Comparison of ENCODE assay signal across 8 cellular contexts in the genomic region with DNA sequence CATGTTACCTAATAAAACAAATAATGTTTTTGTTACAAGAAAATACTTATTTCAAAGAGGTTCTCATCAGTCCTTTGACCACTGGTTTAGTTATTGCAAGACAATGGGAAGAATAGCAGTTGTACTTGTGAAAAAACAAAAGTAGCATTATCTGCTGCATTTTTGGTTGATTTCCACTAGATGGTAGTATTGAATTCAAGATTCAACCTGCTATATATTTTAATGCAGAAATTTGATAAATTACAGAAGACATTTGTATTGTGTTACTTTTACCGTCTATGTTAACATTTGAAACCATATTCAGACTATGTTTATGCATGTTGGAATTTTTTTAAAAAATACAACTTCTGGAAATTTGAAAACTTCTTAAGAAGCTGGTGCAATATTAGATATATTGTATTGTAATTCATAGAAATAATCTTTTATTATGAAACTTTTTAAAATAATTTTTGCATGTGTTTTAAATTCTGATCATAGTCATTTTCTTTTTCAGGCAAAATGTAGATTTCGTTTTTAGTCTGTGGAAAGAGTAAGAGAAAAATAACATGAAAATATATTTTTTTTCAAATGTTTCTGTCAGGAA. TPM values are rescaled to one million over a fixed set of nuclear protein-coding genes. Genes with fewer than 3 reads are reported as not detected.
DNase-seq lines count a peak whose midpoint lies in the region; ATAC-seq and TF ChIP-seq lines count a peak whose summit lies in the region.

No MANE protein-coding gene starts in this region.

- in situ Hi-C loops in IMR-90 (cut with MboI; ENCODE audit: low sequenced_read_pairs), result loop anchor here (10.0 to 25.0 kb wide), 3 partner anchors 286 to 969 kb away; a partner anchor contains a TSS
- in situ Hi-C loops in astrocyte of the spinal cord (cut with HindIII; ENCODE audit: low sequenced_read_pairs), result loop anchor here (25.0 kb wide), 1 partner anchor 411 kb away; a partner anchor contains a TSS

- no peaks in the 10 kb centered on the region for H3K79me2 ChIP-seq in DOHH2 (ENCODE audit: control insufficient read depth, low read length)

- no peak overlapping the region for H3K27ac ChIP-seq in DOHH2 (ENCODE audit: low read depth, low read length)
- H3K27ac ChIP-seq in IMR-90 (ENCODE audit: insufficient read depth, low read length), result no peak overlapping the region
- H3K27ac ChIP-seq in esophagus squamous epithelium, result no peak overlapping the region

- CTCF ChIA-PET in IMR-90 (lab: Yijun Ruan, JAX), result interaction anchor here (0.6 to 4.0 kb wide), 3 partner anchors 225 to 671 kb away, joined by 3 to 17 read pairs (median 5); no protein-coding TSS in a partner anchor

- H4K20me1 ChIP-seq in DOHH2 (ENCODE audit: control insufficient read depth, insufficient read depth, low read depth, low read length), result no peaks in the 10 kb centered on the region
- H4K20me1 ChIP-seq in IMR-90 (ENCODE audit: insufficient read depth, low read length), result no peaks in the 10 kb centered on the region

- H3K9me2 ChIP-seq in DOHH2 (replicated peaks; ENCODE audit: control insufficient read depth, low read length), result no peaks in the 10 kb centered on the region

- H4K5ac ChIP-seq in IMR-90 (ENCODE audit: low read depth, low read length), result no peak overlapping the region

- intact Hi-C loops in IMR-90 (cut with micrococcal nuclease) (loop anchor here (2.0 to 10.0 kb wide), 8 partner anchors 171 to 963 kb away; no protein-coding TSS in a partner anchor), esophagus squamous epithelium (cut with DNase I) (no loop called here)

- H3K4ac ChIP-seq in IMR-90 (ENCODE audit: low read depth, low read length), result no peak overlapping the region

- H3K27me3 ChIP-seq in DOHH2 (ENCODE audit: control insufficient read depth, low read length), result peaks cover 3% of the 10 kb centered on the region; the same call in 1 of the 2 replicates
- H3K27me3 ChIP-seq in IMR-90 (ENCODE audit: control insufficient read depth, insufficient read depth, low read length), result no peaks in the 10 kb centered on the region
- no peaks in the 10 kb centered on the region for H3K27me3 ChIP-seq in esophagus squamous epithelium

- H4K91ac ChIP-seq in IMR-90 (ENCODE audit: insufficient read depth, low read depth, low read length), result no peak overlapping the region

- dilution Hi-C loops in IMR-90 (cut with HindIII; ENCODE audit: low sequenced_read_pairs, unreplicated experiment), result no loop called here

- H2BK20ac ChIP-seq in IMR-90 (ENCODE audit: low read depth, low read length), result no peak overlapping the region

- WGBS in IMR-90 (ENCODE audit: extremely low coverage in 2 of 2, insufficient read length in 1 of 2), 2 experiments, result no CpG with 5 or more reads among the region's 2 CpGs
- WGBS in esophagus squamous epithelium, 2 donors, result 1 to 3% methylated on average over 2 of the region's 2 CpGs

- no peak overlapping the region for H2AK5ac ChIP-seq in IMR-90 (ENCODE audit: low read depth, low read length)

- H3K18ac ChIP-seq in IMR-90 (ENCODE audit: low read depth, low read length), result no peak overlapping the region

- H4K8ac ChIP-seq in IMR-90 (ENCODE audit: low read depth in 2 of 2, low read length in 2 of 2), result no peak overlapping the region

- no peak overlapping the region for H3K23ac ChIP-seq in IMR-90 (ENCODE audit: low read depth, low read length)

- H2AK9ac ChIP-seq in IMR-90 (replicated peaks; ENCODE audit: low read depth, low read length, poor library complexity), result no peak overlapping the region

- POLR2A ChIA-PET in IMR-90 (lab: Charles Lee; ENCODE audit: unreplicated experiment), result no interaction called here

- no peaks in the 10 kb centered on the region for H3K79me1 ChIP-seq in IMR-90 (ENCODE audit: low read depth in 1 of 2, low read length in 2 of 2)

- no peak overlapping the region for H2BK120ac ChIP-seq in IMR-90 (ENCODE audit: low read depth, low read length)

- peak; percentile 46; the same call in 1 of the 2 replicates for ATAC-seq in IMR-90 (ENCODE audit: low read depth)
- no peak for ATAC-seq in GM21786 (IDR thresholded peaks at IDR 0.05; ENCODE audit: unreplicated experiment)

- H3K4me2 ChIP-seq in DOHH2 (ENCODE audit: low read length) (no peak overlapping the region), IMR-90 (ENCODE audit: low read depth, low read length) (no peak overlapping the region)

- H3K9ac ChIP-seq in IMR-90 (ENCODE audit: low read depth, low read length), result no peak overlapping the region

- no peaks in the 10 kb centered on the region for H3K4me1 ChIP-seq in DOHH2 (ENCODE audit: control insufficient read depth, low read length)
- H3K4me1 ChIP-seq in IMR-90 (ENCODE audit: control insufficient read depth, insufficient read depth, low read length), result no peaks in the 10 kb centered on the region
- no peaks in the 10 kb centered on the region for H3K4me1 ChIP-seq in esophagus squamous epithelium

- no peaks in the 10 kb centered on the region for H3F3A ChIP-seq in DOHH2 (ENCODE audit: control insufficient read depth, insufficient read depth)

- no peaks in the 10 kb centered on the region for H3K9me3 ChIP-seq in DOHH2 (ENCODE audit: control insufficient read depth, insufficient read depth, low read length)
- no peaks in the 10 kb centered on the region for H3K9me3 ChIP-seq in IMR-90 (ENCODE audit: control insufficient read depth, insufficient read depth, low read length)
- no peaks in the 10 kb centered on the region for H3K9me3 ChIP-seq in esophagus squamous epithelium

- TF ChIP-seq POLR2A in IMR-90 (IDR thresholded peaks at IDR 0.05; ENCODE audit: low read depth, low read length) (no peak), esophagus squamous epithelium (IDR thresholded peaks at IDR 0.05) (no peak)

- no peak overlapping the region for H2BK15ac ChIP-seq in IMR-90 (ENCODE audit: low read depth, low read length)

- TF ChIP-seq CTCF in DOHH2 (IDR thresholded peaks at IDR 0.05; ENCODE audit: low read depth, low read length, poor library complexity, severe bottlenecking) (peak; percentile 55), IMR-90 (conservative IDR thresholded peaks at IDR 0.05; ENCODE audit: low read depth, low read length) (peak; percentile 64), astrocyte of the spinal cord (IDR thresholded peaks at IDR 0.05; ENCODE audit: low read depth, low read length) (peak; percentile 57), esophagus squamous epithelium (IDR thresholded peaks at IDR 0.05) (peak in 3 of 6 experiments; percentile 27 to 45 (median 38))

- H2AFZ ChIP-seq in IMR-90 (replicated peaks; ENCODE audit: low read length, poor library complexity), result no peak overlapping the region

- DNase-seq in IMR-90, result peak; percentile 53
- DNase-seq in astrocyte of the spinal cord (ENCODE audit: low read depth, low spot score), result peak; percentile 52
- peak; percentile 54 for DNase-seq in middle frontal gyrus (ENCODE audit: extremely low spot score, low spot score)
- DNase-seq in NCI-H2029 treated with DMSO at 0.1 percent for 48 hours (lab: John Stamatoyannopoulos, UW), result no peak
- no peak for DNase-seq in foreskin melanocyte
- DNase-seq in esophagus squamous epithelium (lab: John Stamatoyannopoulos, UW), result no peak

- no peak overlapping the region for H2BK5ac ChIP-seq in IMR-90 (ENCODE audit: low read depth, low read length, poor library complexity, severe bottlenecking)

- H3K36me3 ChIP-seq in DOHH2 (ENCODE audit: control insufficient read depth, low read length), result no peaks in the 10 kb centered on the region
- H3K36me3 ChIP-seq in IMR-90 (ENCODE audit: control insufficient read depth, insufficient read depth, low read length), result no peaks in the 10 kb centered on the region
- H3K36me3 ChIP-seq in esophagus squamous epithelium, result no peaks in the 10 kb centered on the region

- no TSS peak for BruUV-seq in IMR-90 (replicated peaks; lab: Mats Ljungman, UMichigan)

- no peak overlapping the region for H3K14ac ChIP-seq in IMR-90 (replicated peaks; ENCODE audit: low read depth, low read length)

- no peaks in the 10 kb centered on the region for H3K9me1 ChIP-seq in IMR-90 (ENCODE audit: insufficient read depth, low read length)

- H3K4me3 ChIP-seq in DOHH2 (ENCODE audit: low read length), result no peak overlapping the region
- H3K4me3 ChIP-seq in IMR-90 (ENCODE audit: insufficient read depth, low read depth, low read length), result no peak overlapping the region
- H3K4me3 ChIP-seq in astrocyte of the spinal cord (ENCODE audit: low read depth, low read length), result no peak overlapping the region
- no peak overlapping the region for H3K4me3 ChIP-seq in esophagus squamous epithelium

- no peak overlapping the region for H3K56ac ChIP-seq in IMR-90 (ENCODE audit: extremely low read depth, insufficient read depth, low read length)

- peak; percentile 74 for TF ChIP-seq RAD21 in IMR-90 (IDR thresholded peaks at IDR 0.05; ENCODE audit: low read length)

TF ChIP-seq in IMR-90, 13 proteins besides CTCF, POLR2A, EP300 and RAD21:
- TF ChIP-seq CHD1 (IDR thresholded peaks at IDR 0.05; ENCODE audit: low read depth, low read length), result no peak
- TF ChIP-seq SMC3 (IDR thresholded peaks at IDR 0.05; ENCODE audit: low read depth, low read length), result peak; percentile 60
- TF ChIP-seq BHLHE40 (IDR thresholded peaks at IDR 0.05; ENCODE audit: low read depth, low read length), result no peak
- TF ChIP-seq MAFK (IDR thresholded peaks at IDR 0.05; ENCODE audit: low read depth, low read length), result no peak

RNA-seq across cellular contexts. Expression of a gene that starts 56.4 kb away (rescaled TPM):
- total RNA-seq in IMR-90 (2012; rRNA removed), result 77.4 and 131 TPM in 2 replicates
- 32.8 and 41.6 TPM in 2 replicates for polyA plus RNA-seq in IMR-90 (2012; rRNA removed)
- 24.2 and 40.4 TPM in 2 replicates for polyA plus RNA-seq in IMR-90 (2012; cell fraction: cytosol; rRNA removed)
- 26.7 and 37.4 TPM in 2 replicates for polyA plus RNA-seq in IMR-90 (2012; cell fraction: nucleus; rRNA removed; ENCODE audit: low replicate concordance)
- 10 to 100 TPM; 48.7 to 61.8 (median 54.3) TPM for total RNA-seq in esophagus squamous epithelium

Comparison
In these comparisons a context has a peak if more than half of its experiments do, and no peak if none do; other contexts are left out.
1. DNase-seq: peak in IMR-90 (single experiment), astrocyte of the spinal cord (single experiment) and middle frontal gyrus (single experiment); none in NCI-H2029 treated with DMSO at 0.1 percent for 48 hours (single experiment), foreskin melanocyte (single experiment) and esophagus squamous epithelium (single experiment).